11 cellular contexts compared by ENCODE assay signal in genomic region chr14:68784298-68784910, GRCh38. TPM values are rescaled to one million over a fixed set of nuclear protein-coding genes. Genes with fewer than 3 reads are reported as not detected.
DNase-seq lines count a peak whose midpoint lies in the region; ATAC-seq, FAIRE-seq and TF ChIP-seq lines count a peak whose summit lies in the region.
"Had no signal": no experiment of that assay in that cellular context is flagged by ENCODE, and none has a peak within 500 bp of the region (broad histone marks: within the 10 kb centered on the region; RNA-seq: fewer than 3 reads in every experiment).

No MANE protein-coding gene starts in this region.

- no peak overlapping the region for H3K4me3 Mint-ChIP-seq in CD8-positive, alpha-beta memory T cell
- H3K4me3 Mint-ChIP-seq: dendritic cell treated with granulocyte-macrophage colony-stimulating factor and Interleukin-4, amounts not matched to agents 40 ng/mL and 50 ng/mL, for 4 days; T-helper 1 cell treated with Interleukin-12 subunit alpha and Interleukin-12 subunit beta and Interleukin-4 antibody, amounts not matched to agents 30 μg/mL and 1 μg/mL, for 36 hours had no signal

- peak overlapping the region; percentile 1 for H4K91ac ChIP-seq in trophoblast cell (ENCODE audit: low read depth, low read length)

- TF ChIP-seq CTCF in epithelial cell of proximal tubule (conservative IDR thresholded peaks at IDR 0.05; ENCODE audit: low read depth, low read length), result no peak

- H4K12ac ChIP-seq in trophoblast cell (ENCODE audit: low read depth, low read length), result no peak overlapping the region

- TF ChIP-seq POLR2A in H54 (IDR thresholded peaks at IDR 0.05; ENCODE audit: low read depth, low read length), result no peak

- no peak overlapping the region for H3K9ac ChIP-seq in trophoblast cell (ENCODE audit: low read length)

- ATAC-seq in GM19035 (IDR thresholded peaks at IDR 0.05; ENCODE audit: unreplicated experiment), result no peak

- H3K27ac ChIP-seq in CD8-positive, alpha-beta memory T cell (ENCODE audit: low read depth, low read length), result no peak overlapping the region
- no peak overlapping the region for H3K27ac ChIP-seq in trophoblast cell (ENCODE audit: low read depth, low read length)
- H3K27ac ChIP-seq: HL-60 had no signal

- H3K27me3 Mint-ChIP-seq in CD8-positive, alpha-beta memory T cell, result peaks cover 0 to 4% of the 10 kb centered on the region in 2 donors

- CTCF ChIA-PET in CD8-positive, alpha-beta memory T cell (lab: Charles Lee), result interaction anchor here (0.9 to 9.5 kb wide), 6 partner anchors 31 to 535 kb away, joined by 3 to 282 read pairs (median 26); no protein-coding TSS in a partner anchor

- H3K79me1 ChIP-seq in trophoblast cell (ENCODE audit: low read length), result peaks cover 6% of the 10 kb centered on the region

- DNase-seq in CD8-positive, alpha-beta memory T cell, result no peak
- DNase-seq in HT1080 (ENCODE audit: low read depth) (peak; percentile 82), epithelial cell of proximal tubule (ENCODE audit: low read depth) (peak; percentile 96), trophoblast cell (no peak), SKM-1 (lab: John Stamatoyannopoulos, UW; ENCODE audit: unreplicated experiment) (no peak), hepatic stellate cell (ENCODE audit: low spot score) (no peak), H54 (ENCODE audit: insufficient read length, low spot score) (no peak)

- H2AFZ ChIP-seq in trophoblast cell (ENCODE audit: insufficient read depth, low read length, poor library complexity), result no peak overlapping the region

- POLR2A ChIA-PET in CD8-positive, alpha-beta memory T cell (lab: Charles Lee), result interaction anchor here (1.1 to 6.4 kb wide), 3 partner anchors 9 to 32 kb away, joined by 3 to 47 read pairs (median 3); partner anchors contain the start of gene ZFP36L1

- H3K79me2 ChIP-seq in trophoblast cell (ENCODE audit: control insufficient read depth, insufficient read depth, low read length, poor library complexity), result peaks cover 2% of the 10 kb centered on the region

- no peaks in the 10 kb centered on the region for H3K27me3 ChIP-seq in CD8-positive, alpha-beta memory T cell (ENCODE audit: insufficient read depth, low read length, poor library complexity, severe bottlenecking)
- H3K27me3 ChIP-seq in trophoblast cell (ENCODE audit: insufficient read depth, low read length), result no peaks in the 10 kb centered on the region

- peaks cover 0 to 2% (median 0%) of the 10 kb centered on the region in 5 donors for H3K9me3 Mint-ChIP-seq in CD8-positive, alpha-beta memory T cell
- H3K9me3 Mint-ChIP-seq: dendritic cell treated with granulocyte-macrophage colony-stimulating factor and Interleukin-4, amounts not matched to agents 40 ng/mL and 50 ng/mL, for 4 days; T-helper 1 cell treated with Interleukin-12 subunit alpha and Interleukin-12 subunit beta and Interleukin-4 antibody, amounts not matched to agents 30 μg/mL and 1 μg/mL, for 36 hours had no signal

- H3K4me2 ChIP-seq in trophoblast cell (ENCODE audit: low read length), result no peak overlapping the region

- H3K36me3 ChIP-seq in CD8-positive, alpha-beta memory T cell (ENCODE audit: insufficient read depth, low read length), result peaks cover 4% of the 10 kb centered on the region
- H3K36me3 ChIP-seq in trophoblast cell (ENCODE audit: control insufficient read depth in 1 of 2, insufficient read depth in 2 of 2, low read length in 2 of 2), result peaks cover 5 to 14% of the 10 kb centered on the region in 2 experiments

- peak overlapping the region; percentile 90 to 100 (median 96) for H3K27ac Mint-ChIP-seq in CD8-positive, alpha-beta memory T cell
- H3K27ac Mint-ChIP-seq: T-helper 1 cell treated with Interleukin-12 subunit alpha and Interleukin-12 subunit beta and Interleukin-4 antibody, amounts not matched to agents 30 μg/mL and 1 μg/mL, for 36 hours had no signal

- H2BK120ac ChIP-seq in trophoblast cell (ENCODE audit: insufficient read depth, low read length, poor library complexity), result no peak overlapping the region

- H3K4me1 ChIP-seq in CD8-positive, alpha-beta memory T cell (ENCODE audit: insufficient read depth, low read length), result peaks cover 93% of the 10 kb centered on the region
- peaks cover 8 to 25% of the 10 kb centered on the region in 2 experiments for H3K4me1 ChIP-seq in trophoblast cell (ENCODE audit: control insufficient read depth in 1 of 2, insufficient read depth in 2 of 2, low read length in 2 of 2)

- no peak overlapping the region for H2BK5ac ChIP-seq in trophoblast cell (ENCODE audit: low read depth, low read length, poor library complexity)

- H3K4ac ChIP-seq in trophoblast cell (ENCODE audit: low read depth, low read length), result no peak overlapping the region

- H3K4me1 Mint-ChIP-seq in CD8-positive, alpha-beta memory T cell, result peaks cover 87 to 99% (median 98%) of the 10 kb centered on the region in 3 donors

- no peaks in the 10 kb centered on the region for H3K9me3 ChIP-seq in CD8-positive, alpha-beta memory T cell (ENCODE audit: low read length)
- no peaks in the 10 kb centered on the region for H3K9me3 ChIP-seq in trophoblast cell (ENCODE audit: insufficient read depth, low read depth, low read length)

- no peak for FAIRE-seq in H54 (lab: Jason Lieb, UNC)

- peaks cover 15 to 27% (median 20%) of the 10 kb centered on the region in 3 donors for H3K36me3 Mint-ChIP-seq in CD8-positive, alpha-beta memory T cell

- H3K23ac ChIP-seq in trophoblast cell (ENCODE audit: low read length), result no peak overlapping the region

- no peak overlapping the region for H4K8ac ChIP-seq in trophoblast cell (ENCODE audit: low read depth, low read length)

- H2AK5ac ChIP-seq in trophoblast cell (ENCODE audit: low read length), result peak overlapping the region; percentile 36

- H2BK12ac ChIP-seq in trophoblast cell (ENCODE audit: low read length), result peak overlapping the region; percentile 35

- H3K18ac ChIP-seq in trophoblast cell (ENCODE audit: low read length), result no peak overlapping the region

- no peak overlapping the region for H3K4me3 ChIP-seq in CD8-positive, alpha-beta memory T cell (ENCODE audit: low read length)
- H3K4me3 ChIP-seq in epithelial cell of proximal tubule (ENCODE audit: low read depth, low read length) (no peak overlapping the region), trophoblast cell (ENCODE audit: low read depth, low read length) (no peak overlapping the region)

- no peak overlapping the region for H3K14ac ChIP-seq in trophoblast cell (ENCODE audit: low read length)

- WGBS in trophoblast cell (ENCODE audit: extremely low coverage, insufficient coverage, insufficient read length), result no CpG with 5 or more reads among the region's 5 CpGs

RNA-seq across cellular contexts. Expression of gene ZFP36L1, which starts 8.5 kb away (rescaled TPM):
- 100 to 1,000 TPM; 128 to 133 TPM for total RNA-seq in CD8-positive, alpha-beta memory T cell
- 124 TPM for polyA plus RNA-seq in CD8-positive, alpha-beta memory T cell
- total RNA-seq in HT1080 (2014; rRNA removed; shearing (Covaris generic)), result 53.0 and 70.7 TPM in 2 replicates
- 142 and 183 TPM in 2 replicates for polyA plus RNA-seq in HT1080 (2015; cell fraction: cytosol; rRNA removed)
- polyA plus RNA-seq in HT1080 (2015; cell fraction: nucleus; rRNA removed), result 252 and 370 TPM in 2 replicates
- total RNA-seq in epithelial cell of proximal tubule, result 87.0 and 142 TPM in 2 replicates
- 487 and 493 TPM in 2 replicates for polyA plus RNA-seq in trophoblast cell (2013)

Comparison
In these comparisons a context has a peak if more than half of its experiments do, and no peak if none do; other contexts are left out.
1. DNase-seq: peak in HT1080 (single experiment) and epithelial cell of proximal tubule (single experiment); none in CD8-positive, alpha-beta memory T cell (0 of 5), trophoblast cell (0 of 2), SKM-1 (single experiment), hepatic stellate cell (single experiment) and H54 (single experiment).